7 cellular contexts compared by ENCODE assay signal in the genomic region with DNA sequence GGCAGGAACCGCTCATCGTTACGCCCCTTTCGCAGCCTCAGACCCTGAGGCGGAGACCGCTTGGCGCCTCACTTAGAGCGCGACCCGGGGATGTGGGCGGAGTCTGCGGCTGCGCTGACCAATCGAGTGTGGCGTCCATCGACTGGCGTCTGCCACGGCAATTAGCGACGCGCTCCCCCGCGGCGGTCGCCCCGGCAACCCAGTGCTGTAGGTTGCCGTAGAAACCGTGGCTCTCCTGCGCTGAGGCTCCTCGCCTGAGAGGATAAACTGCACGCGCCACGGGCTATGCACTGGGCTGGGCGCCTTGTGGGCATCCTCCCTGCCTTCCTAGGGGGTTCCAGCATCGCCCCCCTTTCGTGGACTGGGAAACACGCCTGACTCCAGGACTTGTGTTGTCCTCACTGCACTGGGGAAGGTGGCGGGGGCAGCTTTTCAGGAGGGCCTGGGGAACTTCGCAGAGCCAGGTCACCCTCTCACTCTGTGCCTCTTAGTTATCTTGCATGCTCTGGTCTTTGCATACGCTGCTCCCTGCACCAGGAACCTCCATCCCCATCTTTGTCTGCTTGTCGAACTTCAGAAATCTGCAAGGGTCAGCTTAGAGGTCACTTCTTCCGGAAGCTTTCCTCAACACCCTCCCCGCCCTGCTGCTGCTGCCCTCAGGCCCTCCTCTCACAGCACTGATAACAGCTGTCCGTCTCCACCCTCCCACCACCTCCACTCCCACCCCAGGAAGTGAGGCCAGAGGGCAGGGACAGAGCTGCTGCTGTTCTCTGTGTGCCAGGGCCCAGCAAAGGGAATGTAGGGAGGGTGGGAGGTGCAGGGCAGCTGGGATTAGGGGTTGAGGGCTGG. TPM values are rescaled to one million over a fixed set of nuclear protein-coding genes. Genes with fewer than 3 reads are reported as not detected.
DNase-seq lines count a peak whose midpoint lies in the region; ATAC-seq, FAIRE-seq and TF ChIP-seq lines count a peak whose summit lies in the region.

No MANE protein-coding gene starts in this region.

- FAIRE-seq in keratinocyte (lab: Jason Lieb, UNC), result peak; percentile 13

- peak overlapping the region; percentile 80 for H3K4me3 Mint-ChIP-seq in central memory CD8-positive, alpha-beta T cell

- dilution Hi-C loops in keratinocyte (cut with MboI; ENCODE audit: extremely low pct_ligation_motif_present, low sequenced_read_pairs), result no loop called here

- peaks cover 27% of the 10 kb centered on the region for H3K4me1 Mint-ChIP-seq in central memory CD8-positive, alpha-beta T cell

- peak overlapping the region; percentile 61 for H3K9ac ChIP-seq in keratinocyte (ENCODE audit: control insufficient read depth, extremely low read depth, insufficient read depth, low read length)

- no peaks in the 10 kb centered on the region for H4K20me1 ChIP-seq in keratinocyte (ENCODE audit: control insufficient read depth, extremely low read depth, insufficient read depth, low read length)

- H3K27me3 ChIP-seq in keratinocyte (ENCODE audit: control insufficient read depth, extremely low read depth, insufficient read depth, low read length), result no peaks in the 10 kb centered on the region

- peak overlapping the region; percentile 83 for H2AFZ ChIP-seq in keratinocyte (ENCODE audit: control insufficient read depth, low read length)

- H3K27ac ChIP-seq in keratinocyte (ENCODE audit: control insufficient read depth, insufficient read depth, low read length), result peak overlapping the region; percentile 49

- H3K36me3 ChIP-seq in keratinocyte (ENCODE audit: control insufficient read depth in 2 of 2, extremely low read depth in 1 of 2, insufficient read depth in 2 of 2, low read length in 2 of 2), result no peaks in the 10 kb centered on the region

- DNase-seq in NCI-H2196 treated with DMSO at 0.1 percent for 48 hours (lab: John Stamatoyannopoulos, UW; ENCODE audit: unreplicated experiment) (peak; percentile 77), keratinocyte (ENCODE audit: low read depth, low spot score) (no peak)
- peak; percentile 69 to 79 for DNase-seq in central memory CD8-positive, alpha-beta T cell (ENCODE audit: low spot score in 2 of 2)
- DNase-seq in stimulated activated CD4-positive, alpha-beta T cell treated with anti-CD3 and anti-CD28 coated beads, Interleukin-12 subunit alpha, Interleukin-12 subunit beta, amount 100 ng/mL, for 4 hours, result peak; percentile 77

- no peaks in the 10 kb centered on the region for H3K9me3 ChIP-seq in keratinocyte (ENCODE audit: control insufficient read depth, low read depth, low read length)

- H3K4me3 ChIP-seq in keratinocyte (ENCODE audit: control insufficient read depth in 2 of 3, extremely low read depth in 1 of 3, insufficient read depth in 2 of 3, low read depth in 1 of 3, low read length in 3 of 3), result peak overlapping the region; percentile 52 to 67 (median 61)

- no peaks in the 10 kb centered on the region for H3K9me1 ChIP-seq in keratinocyte (ENCODE audit: control insufficient read depth, extremely low read depth, insufficient read depth, low read length)

- no peaks in the 10 kb centered on the region for H3K79me2 ChIP-seq in keratinocyte (ENCODE audit: control insufficient read depth, insufficient read depth, low read length)

- H3K9me3 Mint-ChIP-seq in central memory CD8-positive, alpha-beta T cell, result no peaks in the 10 kb centered on the region

- no peaks in the 10 kb centered on the region for H3K27me3 Mint-ChIP-seq in central memory CD8-positive, alpha-beta T cell

- peak; percentile 80 for ATAC-seq in GM18520 (IDR thresholded peaks at IDR 0.05; ENCODE audit: unreplicated experiment)
- peak; percentile 77 for ATAC-seq in HG03108 (IDR thresholded peaks at IDR 0.05; ENCODE audit: unreplicated experiment)
- ATAC-seq in activated CD4-positive, CD25-positive, alpha-beta regulatory T cell treated with anti-CD3 and anti-CD28 coated beads, Interleukin-2, amount 50 U/mL, for 24 hours, result peak; percentile 96 to 97
- peak; percentile 89 for ATAC-seq in central memory CD8-positive, alpha-beta T cell (replicated peaks; ENCODE audit: extremely low read depth, poor library complexity, severe bottlenecking)

- TF ChIP-seq CTCF in keratinocyte (optimal IDR thresholded peaks at IDR 0.05 in 1 of 3, IDR thresholded peaks at IDR 0.05 in 1 of 3, conservative IDR thresholded peaks at IDR 0.05 in 1 of 3; ENCODE audit: extremely low read depth in 1 of 3, insufficient read depth in 2 of 3, low read length in 3 of 3), result no peak

- peak overlapping the region; percentile 91 for H3K4me2 ChIP-seq in keratinocyte (ENCODE audit: control insufficient read depth, extremely low read depth, insufficient read depth, low read depth, low read length)

- no peaks in the 10 kb centered on the region for H3K36me3 Mint-ChIP-seq in central memory CD8-positive, alpha-beta T cell (ENCODE audit: insufficient read depth)

- peaks cover 23% of the 10 kb centered on the region for H3K4me1 ChIP-seq in keratinocyte (ENCODE audit: control insufficient read depth, extremely low read depth, insufficient read depth, low read length)

- peak overlapping the region; percentile 95 for H3K27ac Mint-ChIP-seq in central memory CD8-positive, alpha-beta T cell (ENCODE audit: low read depth)

RNA-seq across cellular contexts. Expression of gene P2RX6, which starts 0.5 kb away (rescaled TPM):
- polyA plus RNA-seq in keratinocyte, result 0.65 to 1.0 TPM (median 0.87 TPM) in 3 replicates
- not detected for polyA plus RNA-seq in keratinocyte (2011; ENCODE audit: low read depth)
- polyA plus RNA-seq in keratinocyte (2011; cell fraction: cytosol; rRNA removed), result 0.26 and 0.45 TPM in 2 replicates
- polyA plus RNA-seq in keratinocyte (2011; cell fraction: nucleus; rRNA removed), result 3.3 and 4.8 TPM in 2 replicates
- 0.72 and 1.2 TPM in 2 replicates for polyA plus RNA-seq in keratinocyte (2012; ENCODE audit: low replicate concordance)
- polyA minus RNA-seq in keratinocyte, result 0.53 to 1.3 TPM (median 0.69 TPM) in 3 replicates
- polyA minus RNA-seq in keratinocyte (2011; cell fraction: cytosol; rRNA and poly(A)+ RNA removed), result not detected
- 0.54 and 1.1 TPM in 2 replicates for polyA minus RNA-seq in keratinocyte (2011; cell fraction: nucleus; rRNA and poly(A)+ RNA removed)

RNA-seq across cellular contexts. Expression of gene THAP7, which starts 12.5 kb away (rescaled TPM):
- 10.4 to 14.8 TPM (median 14.2 TPM) in 3 replicates for polyA plus RNA-seq in keratinocyte
- polyA plus RNA-seq in keratinocyte (2011; ENCODE audit: low read depth), result 11.7 TPM
- polyA plus RNA-seq in keratinocyte (2011; cell fraction: cytosol; rRNA removed), result 5.6 and 10.7 TPM in 2 replicates
- 11.0 and 12.6 TPM in 2 replicates for polyA plus RNA-seq in keratinocyte (2011; cell fraction: nucleus; rRNA removed)
- polyA plus RNA-seq in keratinocyte (2012; ENCODE audit: low replicate concordance), result 7.7 and 14.4 TPM in 2 replicates
- 4.3 to 6.5 TPM (median 6.4 TPM) in 3 replicates for polyA minus RNA-seq in keratinocyte
- 6.7 TPM for polyA minus RNA-seq in keratinocyte (2011; cell fraction: cytosol; rRNA and poly(A)+ RNA removed)
- polyA minus RNA-seq in keratinocyte (2011; cell fraction: nucleus; rRNA and poly(A)+ RNA removed), result 3.2 and 4.9 TPM in 2 replicates

RNA-seq across cellular contexts. Expression of gene SLC7A4, which starts 17.9 kb away (rescaled TPM):
- 0.05 to 0.18 TPM (median 0.10 TPM) in 3 replicates for polyA plus RNA-seq in keratinocyte
- not detected for polyA plus RNA-seq in keratinocyte (2011; ENCODE audit: low read depth)
- polyA plus RNA-seq in keratinocyte (2011; cell fraction: cytosol; rRNA removed), result 0.04 and 0.16 TPM in 2 replicates
- polyA plus RNA-seq in keratinocyte (2011; cell fraction: nucleus; rRNA removed), result 0.38 and 0.45 TPM in 2 replicates
- 0.10 and 0.48 TPM in 2 replicates for polyA plus RNA-seq in keratinocyte (2012; ENCODE audit: low replicate concordance)
- 0.40 to 0.75 TPM (median 0.54 TPM) in 3 replicates for polyA minus RNA-seq in keratinocyte
- polyA minus RNA-seq in keratinocyte (2011; cell fraction: cytosol; rRNA and poly(A)+ RNA removed), result not detected
- polyA minus RNA-seq in keratinocyte (2011; cell fraction: nucleus; rRNA and poly(A)+ RNA removed), result 0.31 and 0.63 TPM in 2 replicates

RNA-seq across cellular contexts. Expression of gene LRRC74B, which starts 31.3 kb away (rescaled TPM):
- 0.03 TPM in 1 of 3 replicates, not detected in the others for polyA plus RNA-seq in keratinocyte
- not detected for polyA plus RNA-seq in keratinocyte (2011; ENCODE audit: low read depth)
- polyA plus RNA-seq in keratinocyte (2011; cell fraction: cytosol; rRNA removed), result not detected in 2 replicates
- polyA plus RNA-seq in keratinocyte (2011; cell fraction: nucleus; rRNA removed), result 0.03 TPM in 1 of 2 replicates, not detected in the other
- polyA plus RNA-seq in keratinocyte (2012; ENCODE audit: low replicate concordance), result 0.21 TPM in 1 of 2 replicates, not detected in the other
- not detected in 3 replicates for polyA minus RNA-seq in keratinocyte
- polyA minus RNA-seq in keratinocyte (2011; cell fraction: cytosol; rRNA and poly(A)+ RNA removed), result not detected
- not detected in 2 replicates for polyA minus RNA-seq in keratinocyte (2011; cell fraction: nucleus; rRNA and poly(A)+ RNA removed)

RNA-seq across cellular contexts. Expression of gene LZTR1, which starts 32.3 kb away (rescaled TPM):
- polyA plus RNA-seq in keratinocyte, result 36.3 to 41.6 TPM (median 37.0 TPM) in 3 replicates
- polyA plus RNA-seq in keratinocyte (2011; ENCODE audit: low read depth), result 62.8 TPM
- 16.8 and 24.3 TPM in 2 replicates for polyA plus RNA-seq in keratinocyte (2011; cell fraction: cytosol; rRNA removed)
- polyA plus RNA-seq in keratinocyte (2011; cell fraction: nucleus; rRNA removed), result 197 and 198 TPM in 2 replicates
- 21.9 and 28.0 TPM in 2 replicates for polyA plus RNA-seq in keratinocyte (2012; ENCODE audit: low replicate concordance)
- polyA minus RNA-seq in keratinocyte, result 41.7 to 114 TPM (median 62.4 TPM) in 3 replicates
- 21.5 TPM for polyA minus RNA-seq in keratinocyte (2011; cell fraction: cytosol; rRNA and poly(A)+ RNA removed)
- polyA minus RNA-seq in keratinocyte (2011; cell fraction: nucleus; rRNA and poly(A)+ RNA removed), result 54.1 and 60.0 TPM in 2 replicates
